8 cellular contexts compared by ENCODE assay signal in the genomic region with DNA sequence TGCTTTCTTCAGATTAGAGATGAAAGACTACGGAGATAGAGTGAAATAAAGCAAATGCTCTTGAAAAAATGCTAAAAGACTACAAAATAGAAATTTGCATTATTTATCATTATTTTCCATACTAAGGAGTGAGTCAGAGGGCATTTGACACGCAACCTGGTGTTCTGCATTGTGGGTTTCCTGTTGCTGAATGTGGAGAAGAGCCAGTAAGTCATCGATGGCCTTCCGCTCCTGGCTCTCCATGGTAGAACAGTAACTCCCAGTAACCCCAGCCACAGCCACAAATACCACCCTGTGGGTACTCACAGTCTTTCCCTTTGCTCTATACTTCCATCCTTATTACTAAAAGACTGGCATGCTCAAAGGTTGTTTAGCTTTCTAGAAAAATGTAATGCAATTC.
A peak's percentile ranks its signal among the peaks of the same experiment; 100 is the strongest.
DNase-seq lines count a peak whose midpoint lies in the region; ATAC-seq and TF ChIP-seq lines count a peak whose summit lies in the region.

No MANE protein-coding gene starts in this region.

- CTCF ChIA-PET in PC-3 (lab: Charles Lee): no interaction called here

- DNase-seq in PC-3 (peak; percentile 20), amygdala (lab: John Stamatoyannopoulos, UW) (no peak), HUDEP-2 (lab: John Stamatoyannopoulos, UW; ENCODE audit: unreplicated experiment in 76 of 76) (no peak), H9 (no peak)
- DNase-seq in central memory CD8-positive, alpha-beta T cell (ENCODE audit: low spot score in 2 of 2): no peak

- H3K4ac ChIP-seq in H9 (ENCODE audit: low read depth, low read length): no peak overlapping the region

- no peak overlapping the region for H2AK5ac ChIP-seq in H9 (ENCODE audit: insufficient read length, low read length)

- H3K79me2 ChIP-seq in PC-3 (ENCODE audit: low read length) (no peaks in the 10 kb centered on the region), H9 (ENCODE audit: insufficient read depth, low read length) (no peaks in the 10 kb centered on the region)

- no peak overlapping the region for H3K27ac Mint-ChIP-seq in central memory CD8-positive, alpha-beta T cell (ENCODE audit: low read depth)
- peak overlapping the region; percentile 49 for H3K27ac Mint-ChIP-seq in stimulated activated memory B cell treated with anti-CD40 and anti-IgM and Interleukin-4, amounts not matched to agents 10 μg/mL and 1 μg/mL and 100 μg/mL, for 72 hours
- H3K27ac Mint-ChIP-seq in H9: no peak overlapping the region

- H3K56ac ChIP-seq in H9 (ENCODE audit: insufficient read length, low read depth, low read length): no peak overlapping the region

- H3K9me2 ChIP-seq in PC-3 (replicated peaks; ENCODE audit: low read length): no peaks in the 10 kb centered on the region

- H2BK20ac ChIP-seq in H9 (ENCODE audit: low read depth, low read length, poor library complexity, severe bottlenecking): no peak overlapping the region

- H3K4me3 Mint-ChIP-seq in central memory CD8-positive, alpha-beta T cell: no peak overlapping the region
- no peak overlapping the region for H3K4me3 Mint-ChIP-seq in stimulated activated memory B cell treated with anti-CD40 and anti-IgM and Interleukin-4, amounts not matched to agents 10 μg/mL and 1 μg/mL and 100 μg/mL, for 72 hours
- no peak overlapping the region for H3K4me3 Mint-ChIP-seq in H9

- H3K4me3 ChIP-seq in PC-3 (ENCODE audit: low read length): no peak overlapping the region

- H3K4me1 Mint-ChIP-seq in central memory CD8-positive, alpha-beta T cell: no peaks in the 10 kb centered on the region
- H3K4me1 Mint-ChIP-seq in stimulated activated memory B cell treated with anti-CD40 and anti-IgM and Interleukin-4, amounts not matched to agents 10 μg/mL and 1 μg/mL and 100 μg/mL, for 72 hours: peaks cover 22% of the 10 kb centered on the region
- peaks cover 2 to 4% of the 10 kb centered on the region in 2 experiments; a peak in 1 of 4 replicates for H3K4me1 Mint-ChIP-seq in H9

- H3K36me3 ChIP-seq in PC-3 (ENCODE audit: low read depth, low read length): no peaks in the 10 kb centered on the region

- no peak overlapping the region for H3K9ac ChIP-seq in PC-3 (ENCODE audit: low read length)
- no peak overlapping the region for H3K9ac ChIP-seq in H9 (ENCODE audit: extremely low read depth, insufficient read length, low read length)

- H3T11ph ChIP-seq in H9 (ENCODE audit: low read length): no peak overlapping the region

- peaks cover 1% of the 10 kb centered on the region for H3K36me3 Mint-ChIP-seq in central memory CD8-positive, alpha-beta T cell (ENCODE audit: insufficient read depth)
- H3K36me3 Mint-ChIP-seq in stimulated activated memory B cell treated with anti-CD40 and anti-IgM and Interleukin-4, amounts not matched to agents 10 μg/mL and 1 μg/mL and 100 μg/mL, for 72 hours: no peaks in the 10 kb centered on the region
- H3K36me3 Mint-ChIP-seq in H9 (ENCODE audit: insufficient read depth in 1 of 3, low read depth in 3 of 3): no peaks in the 10 kb centered on the region

- TF ChIP-seq CTCF in PC-3 (conservative IDR thresholded peaks at IDR 0.05; ENCODE audit: low read depth, low read length): no peak
- TF ChIP-seq CTCF in H9 (conservative IDR thresholded peaks at IDR 0.05): no peak

- H2AFZ ChIP-seq in PC-3 (ENCODE audit: low read length): no peak overlapping the region
- no peak overlapping the region for H2AFZ ChIP-seq in H9 (ENCODE audit: low read length)

- H3K27me3 ChIP-seq in PC-3 (ENCODE audit: low read length) (no peaks in the 10 kb centered on the region), H9 (ENCODE audit: insufficient read depth, low read length) (no peaks in the 10 kb centered on the region)

- POLR2A ChIA-PET in PC-3 (lab: Charles Lee; ENCODE audit: unreplicated experiment): no interaction called here

- H3K27me3 Mint-ChIP-seq in central memory CD8-positive, alpha-beta T cell: peaks cover 11% of the 10 kb centered on the region
- no peaks in the 10 kb centered on the region for H3K27me3 Mint-ChIP-seq in stimulated activated memory B cell treated with anti-CD40 and anti-IgM and Interleukin-4, amounts not matched to agents 10 μg/mL and 1 μg/mL and 100 μg/mL, for 72 hours
- peaks cover 2% of the 10 kb centered on the region; the same call in 1 of the 2 replicates for H3K27me3 Mint-ChIP-seq in H9 (ENCODE audit: low read depth)

- H3K9me3 Mint-ChIP-seq in central memory CD8-positive, alpha-beta T cell: no peaks in the 10 kb centered on the region
- H3K9me3 Mint-ChIP-seq in stimulated activated memory B cell treated with anti-CD40 and anti-IgM and Interleukin-4, amounts not matched to agents 10 μg/mL and 1 μg/mL and 100 μg/mL, for 72 hours: no peaks in the 10 kb centered on the region
- no peaks in the 10 kb centered on the region for H3K9me3 Mint-ChIP-seq in H9

- no peak overlapping the region for H2BK15ac ChIP-seq in H9 (ENCODE audit: low read depth, low read length)

- ATAC-seq in GM18520 (IDR thresholded peaks at IDR 0.05; ENCODE audit: unreplicated experiment) (peak; percentile 82), HG02798 (IDR thresholded peaks at IDR 0.05; ENCODE audit: poor library complexity, unreplicated experiment) (peak; percentile 78), PC-3 (no peak)
- peak; percentile 46 for ATAC-seq in central memory CD8-positive, alpha-beta T cell (replicated peaks; ENCODE audit: extremely low read depth, poor library complexity, severe bottlenecking)
- peak; percentile 77 for ATAC-seq in stimulated activated memory B cell treated with anti-CD40 and anti-IgM and Interleukin-4, amounts not matched to agents 10 μg/mL and 1 μg/mL and 100 μg/mL, for 72 hours

- H3K23me2 ChIP-seq in H9 (ENCODE audit: insufficient read length, low read depth, low read length, poor library complexity, severe bottlenecking): no peaks in the 10 kb centered on the region

- no peak overlapping the region for H2BK120ac ChIP-seq in H9 (ENCODE audit: low read depth, low read length, poor library complexity, severe bottlenecking)

- no peak overlapping the region for H4K91ac ChIP-seq in H9 (ENCODE audit: insufficient read length, low read depth, low read length)

- no peak overlapping the region for H3K14ac ChIP-seq in H9 (ENCODE audit: insufficient read depth, low read length)

- no peak overlapping the region for H3K23ac ChIP-seq in H9 (ENCODE audit: insufficient read length, low read depth, low read length)

- no peak overlapping the region for H2BK12ac ChIP-seq in H9 (ENCODE audit: insufficient read length, low read depth, low read length)

- intact Hi-C loops in PC-3 (cut with micrococcal nuclease): no loop called here

- no peak overlapping the region for H4K8ac ChIP-seq in H9 (replicated peaks; ENCODE audit: insufficient read length, low read depth, low read length)

- no peak overlapping the region for H3K18ac ChIP-seq in H9 (ENCODE audit: insufficient read length, low read depth, low read length)

- H4K5ac ChIP-seq in H9 (ENCODE audit: insufficient read length, low read depth, low read length): no peak overlapping the region

- H3K79me1 ChIP-seq in H9 (ENCODE audit: insufficient read depth, low read depth, low read length, poor library complexity, severe bottlenecking): no peaks in the 10 kb centered on the region

- H3K4me2 ChIP-seq in PC-3 (ENCODE audit: low read length) (no peak overlapping the region), H9 (ENCODE audit: insufficient read depth, insufficient read length, low read length) (no peak overlapping the region)

- no TSS peak for BruUV-seq in PC-3 (replicated peaks; lab: Mats Ljungman, UMichigan)

- H4K20me1 ChIP-seq in PC-3 (ENCODE audit: low read length): no peaks in the 10 kb centered on the region
- H4K20me1 ChIP-seq in H9 (ENCODE audit: control insufficient read depth, insufficient read depth, insufficient read length): no peaks in the 10 kb centered on the region

- H3K27ac ChIP-seq in PC-3 (ENCODE audit: low read length) (no peak overlapping the region), H9 (ENCODE audit: insufficient read length, low read depth, low read length) (no peak overlapping the region)

- H3K4me1 ChIP-seq in PC-3 (ENCODE audit: insufficient read depth, low read length) (peaks cover 8% of the 10 kb centered on the region), H9 (ENCODE audit: insufficient read depth, low read length) (no peaks in the 10 kb centered on the region)

- no peak overlapping the region for H2BK5ac ChIP-seq in H9 (ENCODE audit: insufficient read length, low read length)

- no peaks in the 10 kb centered on the region for H3F3A ChIP-seq in PC-3 (ENCODE audit: low read length, unreplicated experiment)

- no CpG with 5 or more reads among the region's 4 CpGs for WGBS in H9 (ENCODE audit: extremely low coverage, insufficient read length, low lambda C conversion rate)

- H3K9me3 ChIP-seq in PC-3 (ENCODE audit: low read length) (no peaks in the 10 kb centered on the region), H9 (ENCODE audit: control insufficient read depth, low read depth, low read length) (no peaks in the 10 kb centered on the region)
